ENCODE assay signal across 8 cellular contexts in genomic region chr11:118908931-118909618, GRCh38. TPM values are rescaled to one million over a fixed set of nuclear protein-coding genes. Genes with fewer than 3 reads are reported as not detected.
DNase-seq lines count a peak whose midpoint lies in the region; TF ChIP-seq lines count a peak whose summit lies in the region.

No MANE protein-coding gene starts in this region.

- H3K27ac ChIP-seq in endodermal cell (ENCODE audit: low read depth, low read length) (peak overlapping the region; percentile 92), mesodermal cell (ENCODE audit: low read depth, low read length, severe bottlenecking) (peak overlapping the region; percentile 100), transverse colon (peak overlapping the region; percentile 98 to 100 (median 100))

- in situ Hi-C loops in transverse colon (cut with MboI; ENCODE audit: low pct_ligation_motif_present in 1 of 4, low pct_unique_long_range_greater_than_20kb in 1 of 4, low sequenced_read_pairs in 3 of 4): loop anchor here in 2 of 4 donors (10.0 kb wide), 1 partner anchor 46 kb away; the partner anchor contains the start of gene UPK2 (in 2 of the 2)

- no peaks in the 10 kb centered on the region for H3K9me3 Mint-ChIP-seq in T-helper 2 cell treated with Interferon-gamma antibody and Interleukin-4, amounts not matched to agents 5 μg/mL and 100 μg/mL, for 36 hours
- no peaks in the 10 kb centered on the region for H3K9me3 Mint-ChIP-seq in endodermal cell

- no peak for DNase-seq in T-helper 2 cell treated with Interferon-gamma antibody and Interleukin-4, amounts not matched to agents 5 μg/mL and 100 μg/mL, for 36 hours (ENCODE audit: low spot score)
- DNase-seq in T-helper 2 cell (no peak), SHP77 (lab: John Stamatoyannopoulos, UW) (peak; percentile 32), endodermal cell (peak; percentile 85), transverse colon (peak; percentile 71), cortex of kidney (lab: John Stamatoyannopoulos, UW) (no peak)
- no peak for DNase-seq in effector CD8-positive, alpha-beta T cell (lab: John Stamatoyannopoulos, UW)

- TF ChIP-seq CTCF in endodermal cell (conservative IDR thresholded peaks at IDR 0.05) (no peak), transverse colon (IDR thresholded peaks at IDR 0.05) (no peak)

- 0 to 2% methylated on average over 7 to 16 of the region's 17 CpGs for WGBS in endodermal cell (ENCODE audit: insufficient coverage in 1 of 2, insufficient read length in 1 of 2), 2 experiments
- 0 to 3% methylated on average over 4 to 6 of the region's 17 CpGs for WGBS in mesodermal cell (ENCODE audit: insufficient coverage in 2 of 2), 2 experiments
- 5 to 45% methylated on average over 4 to 16 of the region's 17 CpGs for WGBS in transverse colon (ENCODE audit: low coverage in 1 of 2), 2 donors

- H3K9me3 ChIP-seq in endodermal cell (ENCODE audit: control insufficient read depth, low read length): no peaks in the 10 kb centered on the region
- H3K9me3 ChIP-seq in mesodermal cell (ENCODE audit: control insufficient read depth, low read length): no peaks in the 10 kb centered on the region
- H3K9me3 ChIP-seq in transverse colon: no peaks in the 10 kb centered on the region

- H3K27me3 Mint-ChIP-seq in T-helper 2 cell treated with Interferon-gamma antibody and Interleukin-4, amounts not matched to agents 5 μg/mL and 100 μg/mL, for 36 hours (ENCODE audit: low read depth): no peaks in the 10 kb centered on the region
- H3K27me3 Mint-ChIP-seq in endodermal cell (ENCODE audit: insufficient read depth): no peaks in the 10 kb centered on the region

- H3K9ac ChIP-seq in endodermal cell (ENCODE audit: extremely low read depth, low read length, poor library complexity, severe bottlenecking): peak overlapping the region; percentile 59

- intact Hi-C loops in transverse colon (cut with DNase I; ENCODE audit: low total_unique reads): no loop called here

- H3K4me1 ChIP-seq in endodermal cell (ENCODE audit: control insufficient read depth, insufficient read depth, low read length): peaks cover 35% of the 10 kb centered on the region
- H3K4me1 ChIP-seq in mesodermal cell (ENCODE audit: control insufficient read depth, insufficient read depth, low read length, poor library complexity, severe bottlenecking): peaks cover 60% of the 10 kb centered on the region
- peaks cover 44 to 73% (median 64%) of the 10 kb centered on the region in 4 donors for H3K4me1 ChIP-seq in transverse colon

- peak overlapping the region; percentile 46 for H3K27ac Mint-ChIP-seq in T-helper 2 cell treated with Interferon-gamma antibody and Interleukin-4, amounts not matched to agents 5 μg/mL and 100 μg/mL, for 36 hours
- peak overlapping the region; percentile 74 for H3K27ac Mint-ChIP-seq in endodermal cell

- H3K36me3 Mint-ChIP-seq in T-helper 2 cell treated with Interferon-gamma antibody and Interleukin-4, amounts not matched to agents 5 μg/mL and 100 μg/mL, for 36 hours (ENCODE audit: low read depth): peaks cover 18% of the 10 kb centered on the region
- peaks cover 26% of the 10 kb centered on the region for H3K36me3 Mint-ChIP-seq in endodermal cell (ENCODE audit: low read depth)

- H3K36me3 ChIP-seq in endodermal cell (ENCODE audit: control insufficient read depth, insufficient read depth, low read length): peaks cover 45% of the 10 kb centered on the region
- peaks cover 40% of the 10 kb centered on the region for H3K36me3 ChIP-seq in mesodermal cell (ENCODE audit: control insufficient read depth, insufficient read depth, low read length)
- peaks cover 0 to 7% (median 0%) of the 10 kb centered on the region in 4 donors for H3K36me3 ChIP-seq in transverse colon

- H3K27me3 ChIP-seq in endodermal cell (ENCODE audit: control insufficient read depth, insufficient read depth, low read length, poor library complexity, severe bottlenecking) (no peaks in the 10 kb centered on the region), transverse colon (no peaks in the 10 kb centered on the region)

- TF ChIP-seq EP300 in transverse colon (IDR thresholded peaks at IDR 0.05; ENCODE audit: low read depth): no peak

- peak; percentile 37 for TF ChIP-seq POLR2A in transverse colon (IDR thresholded peaks at IDR 0.05)

- peaks cover 32% of the 10 kb centered on the region for H3K4me1 Mint-ChIP-seq in T-helper 2 cell treated with Interferon-gamma antibody and Interleukin-4, amounts not matched to agents 5 μg/mL and 100 μg/mL, for 36 hours (ENCODE audit: low read depth)
- peaks cover 44% of the 10 kb centered on the region for H3K4me1 Mint-ChIP-seq in endodermal cell

- H3K4me3 ChIP-seq in endodermal cell (ENCODE audit: low read length) (peak overlapping the region; percentile 78), mesodermal cell (ENCODE audit: extremely low read depth, insufficient read depth, low read length, poor library complexity, severe bottlenecking) (peak overlapping the region; percentile 33), transverse colon (peak overlapping the region; percentile 5 to 36 (median 18))

- no peak overlapping the region for H3K4me3 Mint-ChIP-seq in T-helper 2 cell treated with Interferon-gamma antibody and Interleukin-4, amounts not matched to agents 5 μg/mL and 100 μg/mL, for 36 hours
- H3K4me3 Mint-ChIP-seq in endodermal cell: peak overlapping the region; percentile 46

RNA-seq across cellular contexts. Expression of gene BCL9L, which starts 16.7 kb away (rescaled TPM):
- total RNA-seq in endodermal cell (10 to 100 TPM; 73.9 to 77.3 TPM), transverse colon (10 to 100 TPM; 15.9 to 23.9 (median 18.5) TPM)
- polyA plus RNA-seq in endodermal cell (2013, experiment 1 of 2): 24.3 TPM
- polyA plus RNA-seq in endodermal cell (2013, experiment 2 of 2): 23.6 TPM
- polyA plus RNA-seq in mesodermal cell (2013, experiment 1 of 2): 31.3 TPM
- 31.9 TPM for polyA plus RNA-seq in mesodermal cell (2013, experiment 2 of 2)

RNA-seq across cellular contexts. Expression of gene CXCR5, which starts 25.4 kb away (rescaled TPM):
- total RNA-seq in endodermal cell: under 1 TPM in 1 of 2 donors, not detected in 1; 0.07 TPM
- polyA plus RNA-seq in endodermal cell (2013, experiment 1 of 2): not detected
- not detected for polyA plus RNA-seq in endodermal cell (2013, experiment 2 of 2)
- polyA plus RNA-seq in mesodermal cell (2013, experiment 1 of 2): not detected
- not detected for polyA plus RNA-seq in mesodermal cell (2013, experiment 2 of 2)
- total RNA-seq in transverse colon: 1 to 10 TPM in 2 of 4 donors, not detected in 2; 2.5 to 4.1 TPM

RNA-seq across cellular contexts. Expression of gene UPK2, which starts 47.0 kb away (rescaled TPM):
- total RNA-seq in endodermal cell (under 1 TPM in 1 of 2 donors, not detected in 1; 0.38 TPM), transverse colon (not detected)
- 0.36 TPM for polyA plus RNA-seq in endodermal cell (2013, experiment 1 of 2)
- polyA plus RNA-seq in endodermal cell (2013, experiment 2 of 2): 0.54 TPM
- not detected for polyA plus RNA-seq in mesodermal cell (2013, experiment 1 of 2)
- polyA plus RNA-seq in mesodermal cell (2013, experiment 2 of 2): 0.35 TPM

Comparison
In these comparisons a context has a peak if more than half of its experiments do, and no peak if none do; other contexts are left out.
1. DNase-seq: peak in SHP77 (2 of 2), endodermal cell (single experiment) and transverse colon (single experiment); none in T-helper 2 cell treated with Interferon-gamma antibody and Interleukin-4, amounts not matched to agents 5 μg/mL and 100 μg/mL, for 36 hours (single experiment), T-helper 2 cell (0 of 5), effector CD8-positive, alpha-beta T cell (single experiment) and cortex of kidney (single experiment).
2. H3K4me3 ChIP-seq: peak in every context shown above with its lines; median percentile 78 in endodermal cell; 33 in mesodermal cell; 18 in transverse colon.
3. Peak in every context shown above with its lines, with median percentiles within 50 percentile points of each other: H3K27ac ChIP-seq.